9 cellular contexts compared by ENCODE assay signal in the genomic region with DNA sequence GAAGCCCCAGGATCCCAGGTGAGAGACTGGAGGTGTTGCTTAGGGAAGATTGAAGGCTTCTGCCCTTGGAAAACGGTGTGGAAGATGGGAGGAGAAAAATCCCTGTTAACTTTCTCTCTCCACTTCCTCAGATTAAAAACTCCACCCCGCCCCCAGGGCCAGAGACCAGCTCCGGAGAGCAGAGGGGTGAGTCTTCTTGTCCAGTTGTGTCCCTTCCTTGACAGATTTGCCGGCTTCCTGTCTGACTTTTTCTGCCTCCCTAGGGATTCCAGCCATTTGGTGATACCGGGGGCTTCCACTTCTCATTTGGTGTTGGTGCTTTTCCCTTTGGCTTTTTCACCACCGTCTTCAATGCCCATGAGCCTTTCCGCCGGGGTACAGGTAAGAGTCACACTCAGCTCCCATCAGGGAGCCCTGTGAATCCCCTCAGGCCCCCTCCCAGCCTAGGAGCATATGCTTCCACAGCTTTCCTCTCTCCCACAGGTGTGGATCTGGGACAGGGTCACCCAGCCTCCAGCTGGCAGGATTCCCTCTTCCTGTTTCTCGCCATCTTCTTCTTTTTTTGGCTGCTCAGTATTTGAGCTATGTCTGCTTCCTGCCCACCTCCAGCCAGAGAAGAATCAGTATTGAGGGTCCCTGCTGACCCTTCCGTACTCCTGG. TPM values are rescaled to one million over a fixed set of nuclear protein-coding genes. Genes with fewer than 3 reads are reported as not detected.
A peak's percentile ranks its signal among the peaks of the same experiment; 100 is the strongest.
DNase-seq lines count a peak whose midpoint lies in the region; ATAC-seq and TF ChIP-seq lines count a peak whose summit lies in the region.
"Had no signal": no experiment of that assay in that cellular context is flagged by ENCODE, and none has a peak within 500 bp of the region (broad histone marks: within the 10 kb centered on the region; RNA-seq: fewer than 3 reads in every experiment).

No MANE protein-coding gene starts in this region.

- H3K4me1 Mint-ChIP-seq in activated naive CD8-positive, alpha-beta T cell treated with anti-CD3 and anti-CD28 coated beads, Interleukin-2, amount 50 U/mL, for 24 hours = peaks cover 64% of the 10 kb centered on the region
- H3K4me1 Mint-ChIP-seq in natural killer cell = peaks cover 55 to 72% of the 10 kb centered on the region in 2 donors

- H3K27ac Mint-ChIP-seq in activated naive CD8-positive, alpha-beta T cell treated with anti-CD3 and anti-CD28 coated beads, Interleukin-2, amount 50 U/mL, for 24 hours = peak overlapping the region; percentile 93
- peak overlapping the region; percentile 97 for H3K27ac Mint-ChIP-seq in natural killer cell

- peak overlapping the region; percentile 96 for H3K4me3 Mint-ChIP-seq in activated naive CD8-positive, alpha-beta T cell treated with anti-CD3 and anti-CD28 coated beads, Interleukin-2, amount 50 U/mL, for 24 hours
- H3K4me3 Mint-ChIP-seq in natural killer cell = peak overlapping the region; percentile 41

- H3K4me3 ChIP-seq in A673 (ENCODE audit: low read depth, low read length, poor library complexity, severe bottlenecking) = peak overlapping the region; percentile 97
- H3K4me3 ChIP-seq in GM12864 (ENCODE audit: low read depth, low read length) = peak overlapping the region; percentile 83; the same call in 1 of the 2 replicates

- no peak for ATAC-seq in activated naive CD8-positive, alpha-beta T cell treated with anti-CD3 and anti-CD28 coated beads, Interleukin-2, amount 50 U/mL, for 24 hours
- ATAC-seq in natural killer cell (no peak), GM18511 (IDR thresholded peaks at IDR 0.05; ENCODE audit: unreplicated experiment) (no peak)
- ATAC-seq: foreskin keratinocyte had no signal

- H3K27me3 ChIP-seq in A673 (replicated peaks; ENCODE audit: insufficient read depth, low read depth, low read length, poor library complexity) = no peaks in the 10 kb centered on the region
- H3K27me3 ChIP-seq: foreskin keratinocyte had no signal

- intact Hi-C loops in A673 (cut with micrococcal nuclease; ENCODE audit: unreplicated experiment) (no loop called here), natural killer cell (cut with micrococcal nuclease) (loop anchor here (5.0 to 10.0 kb wide), 2 partner anchors 515 to 792 kb away; partner anchors contain the start of genes C6orf47, CSNK2B, GPANK1 and LY6G5B)

- no peaks in the 10 kb centered on the region for H3K9me3 Mint-ChIP-seq in activated naive CD8-positive, alpha-beta T cell treated with anti-CD3 and anti-CD28 coated beads, Interleukin-2, amount 50 U/mL, for 24 hours
- no peaks in the 10 kb centered on the region for H3K9me3 Mint-ChIP-seq in natural killer cell

- H3K9me3 ChIP-seq in A673 (ENCODE audit: low read depth, low read length, poor library complexity, severe bottlenecking) = no peaks in the 10 kb centered on the region

- H3K27me3 Mint-ChIP-seq in activated naive CD8-positive, alpha-beta T cell treated with anti-CD3 and anti-CD28 coated beads, Interleukin-2, amount 50 U/mL, for 24 hours = no peaks in the 10 kb centered on the region
- H3K27me3 Mint-ChIP-seq in natural killer cell (ENCODE audit: low read depth in 2 of 2) = no peaks in the 10 kb centered on the region

- peaks cover 23% of the 10 kb centered on the region for H3K4me1 ChIP-seq in A673 (ENCODE audit: insufficient read depth, low read length, poor library complexity, severe bottlenecking)

- BruUV-seq in A673 (replicated peaks; lab: Mats Ljungman, UMichigan) = no TSS peak

- no peak for TF ChIP-seq CTCF in A673 (conservative IDR thresholded peaks at IDR 0.05; ENCODE audit: low read depth, low read length)
- no peak for TF ChIP-seq CTCF in GM12864 (IDR thresholded peaks at IDR 0.05; ENCODE audit: low read depth, low read length, missing control alignments)
- no peak for TF ChIP-seq CTCF in natural killer cell (IDR thresholded peaks at IDR 0.05)

- DNase-seq in A673 (ENCODE audit: low spot score) (no peak), GM12864 (ENCODE audit: low read depth) (no peak), natural killer cell (no peak), NCI-H2171 treated with DMSO at 0.1 percent for 48 hours (lab: John Stamatoyannopoulos, UW) (no peak), pons (ENCODE audit: low spot score) (no peak)
- no peak for DNase-seq in activated naive CD8-positive, alpha-beta T cell treated with anti-CD3 and anti-CD28 coated beads, Interleukin-2, amount 50 U/mL, for 24 hours
- DNase-seq in central memory CD4-positive, alpha-beta T cell = no peak
- DNase-seq: foreskin keratinocyte had no signal

- H3K27ac ChIP-seq in A673 (ENCODE audit: low read depth, low read length, poor library complexity, severe bottlenecking) = no peak overlapping the region
- H3K27ac ChIP-seq: foreskin keratinocyte had no signal

- peaks cover 29% of the 10 kb centered on the region for H3K36me3 Mint-ChIP-seq in activated naive CD8-positive, alpha-beta T cell treated with anti-CD3 and anti-CD28 coated beads, Interleukin-2, amount 50 U/mL, for 24 hours (ENCODE audit: low read depth)
- H3K36me3 Mint-ChIP-seq in natural killer cell = no peaks in the 10 kb centered on the region

- POLR2A ChIA-PET in A673 (lab: Charles Lee; ENCODE audit: low non-redundant PET) = no interaction called here

- H3K36me3 ChIP-seq in A673 (ENCODE audit: insufficient read depth, low read length, poor library complexity, severe bottlenecking) = peaks cover 26% of the 10 kb centered on the region

- CTCF ChIA-PET in A673 (lab: Charles Lee) = no interaction called here

RNA-seq across cellular contexts. Expression of gene RNF5, which starts 1.7 kb away (rescaled TPM):
- total RNA-seq in A673 (2021) (62.9 and 67.0 TPM in 2 replicates), natural killer cell (10 to 100 TPM; 35.1 to 39.2 (median 36.6) TPM)

RNA-seq across cellular contexts. Expression of gene AGPAT1, which starts 4.0 kb away (rescaled TPM):
- 102 and 108 TPM in 2 replicates for total RNA-seq in A673 (2021)
- 10 to 100 TPM; 29.5 to 31.9 (median 31.2) TPM for total RNA-seq in natural killer cell

RNA-seq across cellular contexts. Expression of gene AGER, which starts 4.2 kb away (rescaled TPM):
- total RNA-seq in A673 (2021) (13.3 and 18.8 TPM in 2 replicates), natural killer cell (10 to 100 TPM; 19.0 to 25.1 (median 22.9) TPM)

RNA-seq across cellular contexts. Expression of gene PBX2, which starts 10.1 kb away (rescaled TPM):
- total RNA-seq in A673 (2021) = 84.0 and 97.2 TPM in 2 replicates
- total RNA-seq in natural killer cell = 100 to 1,000 TPM; 111 to 116 (median 112) TPM

RNA-seq across cellular contexts. Expression of gene GPSM3, which starts 12.6 kb away (rescaled TPM):
- 4.8 and 6.0 TPM in 2 replicates for total RNA-seq in A673 (2021)
- total RNA-seq in natural killer cell = 100 to 1,000 TPM; 216 to 240 (median 221) TPM
